13 cellular contexts compared by ENCODE assay signal in genomic region chr19:10888421-10888866, GRCh38. TPM values are rescaled to one million over a fixed set of nuclear protein-coding genes. Genes with fewer than 3 reads are reported as not detected.
DNase-seq lines count a peak whose midpoint lies in the region; ATAC-seq and TF ChIP-seq lines count a peak whose summit lies in the region.
"Had no signal": no experiment of that assay in that cellular context is flagged by ENCODE, and none has a peak within 500 bp of the region (broad histone marks: within the 10 kb centered on the region; RNA-seq: fewer than 3 reads in every experiment).

No MANE protein-coding gene starts in this region.

- WGBS in neuronal stem cell (ENCODE audit: extremely low coverage in 2 of 2, insufficient read length in 2 of 2, insufficient replicate concordance in 1 of 2), 2 donors, result no CpG with 5 or more reads among the region's 13 CpGs

- H2BK5ac ChIP-seq in neuronal stem cell (ENCODE audit: low read length), result peak overlapping the region; percentile 10

- H4K91ac ChIP-seq in neuronal stem cell (ENCODE audit: low read depth, low read length, poor library complexity), result no peak overlapping the region

- no peak overlapping the region for H3K4ac ChIP-seq in neuronal stem cell (ENCODE audit: low read length)

- H3K4me3 ChIP-seq in DOHH2 (ENCODE audit: low read length) (no peak overlapping the region), neuronal stem cell (ENCODE audit: low read length in 2 of 2) (no peak overlapping the region)
- H3K4me3 ChIP-seq: adrenal gland had no signal

- no peak overlapping the region for H2AFZ ChIP-seq in neuronal stem cell (ENCODE audit: low read length)

- no peak overlapping the region for H3K23ac ChIP-seq in neuronal stem cell (ENCODE audit: low read depth, low read length, poor library complexity)

- peaks cover 3% of the 10 kb centered on the region for H3K36me3 Mint-ChIP-seq in activated B cell treated with CpG ODN at 0.5 μM for 24 hours (ENCODE audit: low read depth)
- H3K36me3 Mint-ChIP-seq in activated T-cell treated with anti-CD3 and anti-CD28 coated beads, Interleukin-2, amount 50 U/mL, for 24 hours (ENCODE audit: low read depth), result peaks cover 5% of the 10 kb centered on the region
- H3K36me3 Mint-ChIP-seq: naive thymus-derived CD4-positive, alpha-beta T cell had no signal

- H3K9me3 Mint-ChIP-seq in activated B cell treated with CpG ODN at 0.5 μM for 24 hours, result no peaks in the 10 kb centered on the region
- H3K9me3 Mint-ChIP-seq in activated T-cell treated with anti-CD3 and anti-CD28 coated beads, Interleukin-2, amount 50 U/mL, for 24 hours, result no peaks in the 10 kb centered on the region
- H3K9me3 Mint-ChIP-seq: naive thymus-derived CD4-positive, alpha-beta T cell had no signal

- ATAC-seq in activated B cell treated with CpG ODN at 0.5 μM for 24 hours (ENCODE audit: low read depth) (peak; percentile 34), GM18867 (IDR thresholded peaks at IDR 0.05; ENCODE audit: unreplicated experiment) (no peak)
- ATAC-seq: naive thymus-derived CD4-positive, alpha-beta T cell had no signal

- no peak overlapping the region for H2BK12ac ChIP-seq in neuronal stem cell (ENCODE audit: low read length)

- no peak for TF ChIP-seq CTCF in DOHH2 (IDR thresholded peaks at IDR 0.05; ENCODE audit: low read depth, low read length, poor library complexity, severe bottlenecking)
- TF ChIP-seq CTCF in activated B cell treated with CpG ODN at 0.5 μM for 24 hours (IDR thresholded peaks at IDR 0.05), result no peak

- no peaks in the 10 kb centered on the region for H3K27me3 Mint-ChIP-seq in activated B cell treated with CpG ODN at 0.5 μM for 24 hours
- H3K27me3 Mint-ChIP-seq in activated T-cell treated with anti-CD3 and anti-CD28 coated beads, Interleukin-2, amount 50 U/mL, for 24 hours, result no peaks in the 10 kb centered on the region
- H3K27me3 Mint-ChIP-seq: naive thymus-derived CD4-positive, alpha-beta T cell had no signal

- H3K14ac ChIP-seq in neuronal stem cell (ENCODE audit: low read length), result no peak overlapping the region

- H4K20me1 ChIP-seq in DOHH2 (ENCODE audit: control insufficient read depth, insufficient read depth, low read depth, low read length), result 0 out of 2 replicates have a peak, but pooled peaks cover 5% of the 10 kb centered on the region

- CTCF ChIA-PET in activated B cell treated with CpG ODN at 0.5 μM for 24 hours (lab: Charles Lee), result interaction anchor here (0.8 to 1.3 kb wide), 3 partner anchors 16 to 24 kb away, joined by 3 read pairs; no protein-coding TSS in a partner anchor

- no peak overlapping the region for H2AK5ac ChIP-seq in neuronal stem cell (ENCODE audit: low read depth, low read length)

- H3K4me3 Mint-ChIP-seq in activated B cell treated with CpG ODN at 0.5 μM for 24 hours, result no peak overlapping the region
- no peak overlapping the region for H3K4me3 Mint-ChIP-seq in activated T-cell treated with anti-CD3 and anti-CD28 coated beads, Interleukin-2, amount 50 U/mL, for 24 hours
- H3K4me3 Mint-ChIP-seq: naive thymus-derived CD4-positive, alpha-beta T cell had no signal

- H3K79me1 ChIP-seq in neuronal stem cell (ENCODE audit: low read depth, low read length), result peaks cover 16% of the 10 kb centered on the region

- H3K36me3 ChIP-seq in DOHH2 (ENCODE audit: control insufficient read depth, low read length) (peaks cover 9% of the 10 kb centered on the region; the same call in 1 of the 2 replicates), neuronal stem cell (replicated peaks in 1 of 2; ENCODE audit: control insufficient read depth in 2 of 2, insufficient read depth in 2 of 2, low read length in 2 of 2) (no peaks in the 10 kb centered on the region)
- H3K36me3 ChIP-seq: adrenal gland had no signal

- H3K27ac ChIP-seq in DOHH2 (ENCODE audit: low read depth, low read length), result peak overlapping the region; percentile 5; the same call in 1 of the 2 replicates
- H3K27ac ChIP-seq in neuronal stem cell (replicated peaks; ENCODE audit: low read length), result peak overlapping the region; percentile 1
- H3K27ac ChIP-seq: adrenal gland had no signal

- DNase-seq in NCI-H146 (lab: John Stamatoyannopoulos, UW) (peak; percentile 78), activated B cell treated with CpG ODN at 0.5 μM for 24 hours (no peak), neuronal stem cell (ENCODE audit: low spot score) (no peak), NOMO-1 treated with dmso at 0.1 percent for 144 hours (lab: John Stamatoyannopoulos, UW; ENCODE audit: unreplicated experiment) (no peak), posterior vena cava (ENCODE audit: low spot score) (no peak)
- DNase-seq in activated T-cell treated with anti-CD3 and anti-CD28 coated beads, Interleukin-2, amount 50 U/mL, for 24 hours, result no peak
- DNase-seq: adrenal gland; kidney; naive thymus-derived CD4-positive, alpha-beta T cell; NCI-H1694 had no signal

- peaks cover 78% of the 10 kb centered on the region for H3K79me2 ChIP-seq in DOHH2 (ENCODE audit: control insufficient read depth, low read length)

- H3K4me2 ChIP-seq in DOHH2 (ENCODE audit: low read length), result no peak overlapping the region
- no peak overlapping the region for H3K4me2 ChIP-seq in neuronal stem cell (ENCODE audit: insufficient read depth, low read length, poor library complexity, severe bottlenecking)

- no peak overlapping the region for H2BK15ac ChIP-seq in neuronal stem cell (ENCODE audit: low read length)

- peaks cover 13% of the 10 kb centered on the region for H3K4me1 ChIP-seq in DOHH2 (ENCODE audit: control insufficient read depth, low read length)
- H3K4me1 ChIP-seq in neuronal stem cell (ENCODE audit: control insufficient read depth in 2 of 2, insufficient read depth in 1 of 2, low read depth in 1 of 2, low read length in 2 of 2), result peaks cover 47 to 54% of the 10 kb centered on the region in 2 donors

- POLR2A ChIA-PET in activated B cell treated with CpG ODN at 0.5 μM for 24 hours (lab: Charles Lee), result interaction anchor here (0.6 kb wide), 1 partner anchor 1880 kb away, joined by 3 read pairs; no protein-coding TSS in a partner anchor

- peak overlapping the region; percentile 89 for H3K18ac ChIP-seq in neuronal stem cell (ENCODE audit: low read length)

- no peak overlapping the region for H3K27ac Mint-ChIP-seq in activated B cell treated with CpG ODN at 0.5 μM for 24 hours
- H3K27ac Mint-ChIP-seq in activated T-cell treated with anti-CD3 and anti-CD28 coated beads, Interleukin-2, amount 50 U/mL, for 24 hours, result no peak overlapping the region

- no peaks in the 10 kb centered on the region for H3K9me3 ChIP-seq in DOHH2 (ENCODE audit: control insufficient read depth, insufficient read depth, low read length)
- no peaks in the 10 kb centered on the region for H3K9me3 ChIP-seq in neuronal stem cell (replicated peaks in 1 of 2; ENCODE audit: control insufficient read depth in 2 of 2, insufficient read depth in 1 of 2, low read depth in 1 of 2, low read length in 2 of 2)
- H3K9me3 ChIP-seq: adrenal gland had no signal

- H3K27me3 ChIP-seq in DOHH2 (ENCODE audit: control insufficient read depth, low read length) (no peaks in the 10 kb centered on the region), neuronal stem cell (ENCODE audit: control insufficient read depth in 3 of 3, insufficient read depth in 3 of 3, low read depth in 1 of 3, low read length in 3 of 3) (no peaks in the 10 kb centered on the region)
- H3K27me3 ChIP-seq: adrenal gland had no signal

- peaks cover 12% of the 10 kb centered on the region for H3K4me1 Mint-ChIP-seq in activated B cell treated with CpG ODN at 0.5 μM for 24 hours
- peaks cover 3% of the 10 kb centered on the region for H3K4me1 Mint-ChIP-seq in activated T-cell treated with anti-CD3 and anti-CD28 coated beads, Interleukin-2, amount 50 U/mL, for 24 hours (ENCODE audit: low read depth)

- no peaks in the 10 kb centered on the region for H3F3A ChIP-seq in DOHH2 (ENCODE audit: control insufficient read depth, insufficient read depth)

- no peak overlapping the region for H3K9ac ChIP-seq in neuronal stem cell (ENCODE audit: low read depth, low read length, poor library complexity)

- H3K9me2 ChIP-seq in DOHH2 (replicated peaks; ENCODE audit: control insufficient read depth, low read length), result no peaks in the 10 kb centered on the region

- H2BK120ac ChIP-seq in neuronal stem cell (ENCODE audit: low read depth, low read length), result no peak overlapping the region

- intact Hi-C loops in activated B cell treated with CpG ODN at 0.5 μM for 24 hours (cut with micrococcal nuclease) (no loop called here), posterior vena cava (cut with DNase I) (no loop called here)

- no peak overlapping the region for H4K8ac ChIP-seq in neuronal stem cell (ENCODE audit: low read depth, low read length)

RNA-seq across cellular contexts. Expression of gene CARM1, which starts 17.1 kb away (rescaled TPM):
- total RNA-seq in activated B cell treated with CpG ODN at 0.5 μM for 24 hours, result 32.3 and 39.1 TPM in 2 replicates
- polyA plus RNA-seq in neuronal stem cell (2013, experiment 1 of 2), result 119 TPM
- polyA plus RNA-seq in neuronal stem cell (2013, experiment 2 of 2), result 114 TPM
- total RNA-seq in posterior vena cava, result 10 to 100 TPM; 35.1 to 42.1 TPM

RNA-seq across cellular contexts. Expression of gene YIPF2, which starts 40.0 kb away (rescaled TPM):
- total RNA-seq in activated B cell treated with CpG ODN at 0.5 μM for 24 hours (23.0 and 23.9 TPM in 2 replicates), posterior vena cava (10 to 100 TPM; 36.0 to 40.0 TPM)
- polyA plus RNA-seq in neuronal stem cell (2013, experiment 1 of 2), result 28.4 TPM
- 27.5 TPM for polyA plus RNA-seq in neuronal stem cell (2013, experiment 2 of 2)

RNA-seq across cellular contexts. Expression of gene TIMM29, which starts 40.2 kb away (rescaled TPM):
- 16.6 and 19.5 TPM in 2 replicates for total RNA-seq in activated B cell treated with CpG ODN at 0.5 μM for 24 hours
- 19.1 TPM for polyA plus RNA-seq in neuronal stem cell (2013, experiment 1 of 2)
- polyA plus RNA-seq in neuronal stem cell (2013, experiment 2 of 2), result 19.4 TPM
- 10 to 100 TPM in 1 of 2 donors, 1 to 10 TPM in 1; 9.4 to 11.6 TPM for total RNA-seq in posterior vena cava

RNA-seq across cellular contexts. Expression of gene C19orf38, which starts 40.2 kb away (rescaled TPM):
- total RNA-seq in activated B cell treated with CpG ODN at 0.5 μM for 24 hours (0.62 and 1.0 TPM in 2 replicates), posterior vena cava (1 to 10 TPM; 2.0 to 2.3 TPM)
- 0.15 TPM for polyA plus RNA-seq in neuronal stem cell (2013, experiment 1 of 2)
- 0.14 TPM for polyA plus RNA-seq in neuronal stem cell (2013, experiment 2 of 2)
- total RNA-seq: HT1080 had no signal

RNA-seq across cellular contexts. Expression of gene TMED1, which starts 52.4 kb away (rescaled TPM):
- 11.9 and 15.7 TPM in 2 replicates for total RNA-seq in activated B cell treated with CpG ODN at 0.5 μM for 24 hours
- 32.4 TPM for polyA plus RNA-seq in neuronal stem cell (2013, experiment 1 of 2)
- 32.9 TPM for polyA plus RNA-seq in neuronal stem cell (2013, experiment 2 of 2)
- 10 to 100 TPM; 15.4 to 17.9 TPM for total RNA-seq in posterior vena cava
